Comparison of ENCODE assay signal across 8 cellular contexts in the genomic region with DNA sequence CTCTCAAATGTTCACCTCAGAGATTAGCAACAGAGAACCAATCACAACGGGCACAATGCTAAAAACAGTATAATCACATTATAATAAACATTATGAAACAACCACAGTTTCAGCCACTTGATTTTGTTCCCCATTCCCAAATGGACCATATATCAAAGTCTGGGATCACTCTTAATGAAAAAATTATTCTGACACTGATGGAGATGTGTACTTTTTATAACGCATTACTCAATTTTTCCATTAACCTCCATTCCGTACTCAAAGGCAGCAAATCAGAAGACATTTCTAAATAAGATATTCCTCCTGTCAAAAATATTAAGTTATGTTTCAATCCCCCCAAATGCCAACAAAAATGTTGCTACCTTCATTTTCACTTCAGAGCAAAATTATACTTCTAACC. TPM values are rescaled to one million over a fixed set of nuclear protein-coding genes. Genes with fewer than 3 reads are reported as not detected.
DNase-seq lines count a peak whose midpoint lies in the region; ATAC-seq and TF ChIP-seq lines count a peak whose summit lies in the region.

No MANE protein-coding gene starts in this region.

- no peak for ATAC-seq in CD4-positive, CD25-positive, alpha-beta regulatory T cell (ENCODE audit: low read depth in 2 of 2)
- ATAC-seq in central memory CD8-positive, alpha-beta T cell (replicated peaks; ENCODE audit: extremely low read depth, poor library complexity, severe bottlenecking): no peak
- ATAC-seq in natural killer cell (no peak), GM21360 (IDR thresholded peaks at IDR 0.05; ENCODE audit: unreplicated experiment) (no peak), GM21786 (IDR thresholded peaks at IDR 0.05; ENCODE audit: unreplicated experiment) (no peak), HG02678 (IDR thresholded peaks at IDR 0.05; ENCODE audit: unreplicated experiment) (no peak)

- no peak for DNase-seq in CD4-positive, CD25-positive, alpha-beta regulatory T cell
- DNase-seq in central memory CD8-positive, alpha-beta T cell (ENCODE audit: low spot score in 2 of 2): no peak
- DNase-seq in natural killer cell (no peak), NCI-H2171 treated with DMSO at 0.1 percent for 48 hours (lab: John Stamatoyannopoulos, UW) (no peak)

- H2AFZ ChIP-seq in Loucy (ENCODE audit: low read length): no peak overlapping the region

- H3K9me3 ChIP-seq in CD4-positive, CD25-positive, alpha-beta regulatory T cell (ENCODE audit: control insufficient read depth in 2 of 2, low read length in 2 of 2): no peaks in the 10 kb centered on the region
- no peaks in the 10 kb centered on the region for H3K9me3 ChIP-seq in Loucy (ENCODE audit: insufficient read depth, low read depth, low read length)

- peak overlapping the region; percentile 95 to 97 (median 96) for H3K4me3 Mint-ChIP-seq in CD4-positive, CD25-positive, alpha-beta regulatory T cell
- peak overlapping the region; percentile 85 for H3K4me3 Mint-ChIP-seq in central memory CD8-positive, alpha-beta T cell
- H3K4me3 Mint-ChIP-seq in natural killer cell: peak overlapping the region; percentile 96

- H3K9me3 Mint-ChIP-seq in CD4-positive, CD25-positive, alpha-beta regulatory T cell: no peaks in the 10 kb centered on the region
- H3K9me3 Mint-ChIP-seq in central memory CD8-positive, alpha-beta T cell: no peaks in the 10 kb centered on the region
- no peaks in the 10 kb centered on the region for H3K9me3 Mint-ChIP-seq in natural killer cell

- peak overlapping the region; percentile 98 for H3K9ac ChIP-seq in Loucy (ENCODE audit: low read depth, low read length, poor library complexity, severe bottlenecking)

- TF ChIP-seq CTCF in Loucy (conservative IDR thresholded peaks at IDR 0.05; ENCODE audit: low read length) (no peak), natural killer cell (IDR thresholded peaks at IDR 0.05) (no peak)

- no peaks in the 10 kb centered on the region for H3K36me3 ChIP-seq in CD4-positive, CD25-positive, alpha-beta regulatory T cell (ENCODE audit: control insufficient read depth, insufficient read depth, low read length)
- no peaks in the 10 kb centered on the region for H3K36me3 ChIP-seq in Loucy (ENCODE audit: insufficient read depth, low read length)

- peak overlapping the region; percentile 100 for H3K27ac ChIP-seq in CD4-positive, CD25-positive, alpha-beta regulatory T cell (ENCODE audit: insufficient read depth, low read length, poor library complexity, severe bottlenecking)

- H3K36me3 Mint-ChIP-seq in CD4-positive, CD25-positive, alpha-beta regulatory T cell: peaks cover 13% of the 10 kb centered on the region
- H3K36me3 Mint-ChIP-seq in central memory CD8-positive, alpha-beta T cell (ENCODE audit: insufficient read depth): peaks cover 33% of the 10 kb centered on the region
- no peaks in the 10 kb centered on the region for H3K36me3 Mint-ChIP-seq in natural killer cell

- peak overlapping the region; percentile 98 for H3K4me2 ChIP-seq in Loucy (ENCODE audit: low read depth, low read length, poor library complexity, severe bottlenecking)

- H3K27me3 ChIP-seq in CD4-positive, CD25-positive, alpha-beta regulatory T cell (ENCODE audit: control insufficient read depth, insufficient read depth, low read length): no peaks in the 10 kb centered on the region
- H3K27me3 ChIP-seq in Loucy (ENCODE audit: insufficient read depth, low read length, poor library complexity, severe bottlenecking): no peaks in the 10 kb centered on the region

- intact Hi-C loops in natural killer cell (cut with micrococcal nuclease): loop anchor here (5.0 kb wide), 1 partner anchor 35 kb away; a partner anchor contains a TSS

- H4K20me1 ChIP-seq in Loucy (ENCODE audit: insufficient read depth, low read length, poor library complexity, severe bottlenecking): peaks cover 76% of the 10 kb centered on the region

- H3K27me3 Mint-ChIP-seq in CD4-positive, CD25-positive, alpha-beta regulatory T cell: no peaks in the 10 kb centered on the region
- H3K27me3 Mint-ChIP-seq in central memory CD8-positive, alpha-beta T cell: no peaks in the 10 kb centered on the region
- H3K27me3 Mint-ChIP-seq in natural killer cell (ENCODE audit: low read depth in 2 of 2): no peaks in the 10 kb centered on the region

- peaks cover 37 to 72% (median 60%) of the 10 kb centered on the region in 4 donors for H3K4me1 Mint-ChIP-seq in CD4-positive, CD25-positive, alpha-beta regulatory T cell
- peaks cover 72% of the 10 kb centered on the region for H3K4me1 Mint-ChIP-seq in central memory CD8-positive, alpha-beta T cell
- peaks cover 69 to 73% of the 10 kb centered on the region in 2 donors for H3K4me1 Mint-ChIP-seq in natural killer cell

- H3K9me2 ChIP-seq in Loucy (replicated peaks; ENCODE audit: low read depth, low read length): no peaks in the 10 kb centered on the region

- peak overlapping the region; percentile 79 to 99 (median 98) for H3K27ac Mint-ChIP-seq in CD4-positive, CD25-positive, alpha-beta regulatory T cell
- peak overlapping the region; percentile 99 for H3K27ac Mint-ChIP-seq in central memory CD8-positive, alpha-beta T cell (ENCODE audit: low read depth)
- H3K27ac Mint-ChIP-seq in natural killer cell: peak overlapping the region in 1 of 2 donors; percentile 100

- no peaks in the 10 kb centered on the region for H3F3A ChIP-seq in Loucy (ENCODE audit: low read depth)

- H3K4me3 ChIP-seq in CD4-positive, CD25-positive, alpha-beta regulatory T cell (ENCODE audit: low read depth, low read length): peak overlapping the region; percentile 90
- H3K4me3 ChIP-seq in Loucy (ENCODE audit: low read length, poor library complexity, severe bottlenecking): peak overlapping the region; percentile 98

- H3K79me2 ChIP-seq in Loucy (ENCODE audit: insufficient read depth, low read length): peaks cover 80% of the 10 kb centered on the region

- peaks cover 83% of the 10 kb centered on the region for H3K4me1 ChIP-seq in CD4-positive, CD25-positive, alpha-beta regulatory T cell (ENCODE audit: control insufficient read depth, insufficient read depth, low read length, poor library complexity, severe bottlenecking)
- peaks cover 47% of the 10 kb centered on the region for H3K4me1 ChIP-seq in Loucy (ENCODE audit: insufficient read depth, low read length, poor library complexity, severe bottlenecking)

RNA-seq across cellular contexts. Expression of a gene that starts 2.8 kb away (rescaled TPM):
- total RNA-seq in CD4-positive, CD25-positive, alpha-beta regulatory T cell: 246 TPM
- polyA plus RNA-seq in CD4-positive, CD25-positive, alpha-beta regulatory T cell: 100 to 1,000 TPM; 175 to 398 (median 338) TPM
- total RNA-seq in natural killer cell: 100 to 1,000 TPM; 298 to 342 (median 334) TPM

RNA-seq across cellular contexts. Expression of a gene that starts 2.8 kb away (rescaled TPM):
- 128 TPM for total RNA-seq in CD4-positive, CD25-positive, alpha-beta regulatory T cell
- polyA plus RNA-seq in CD4-positive, CD25-positive, alpha-beta regulatory T cell: 10 to 100 TPM; 46.6 to 58.0 (median 53.3) TPM
- 100 to 1,000 TPM in 1 of 3 donors, 10 to 100 TPM in 2; 80.9 to 112 (median 89.4) TPM for total RNA-seq in natural killer cell

RNA-seq across cellular contexts. Expression of a gene that starts 37.2 kb away (rescaled TPM):
- 21.2 TPM for total RNA-seq in CD4-positive, CD25-positive, alpha-beta regulatory T cell
- polyA plus RNA-seq in CD4-positive, CD25-positive, alpha-beta regulatory T cell: 10 to 100 TPM; 22.3 to 32.6 (median 25.4) TPM
- total RNA-seq in natural killer cell: 10 to 100 TPM; 11.3 to 20.8 (median 16.0) TPM

RNA-seq across cellular contexts. Expression of a gene that starts 37.3 kb away (rescaled TPM):
- 48.8 TPM for total RNA-seq in CD4-positive, CD25-positive, alpha-beta regulatory T cell
- polyA plus RNA-seq in CD4-positive, CD25-positive, alpha-beta regulatory T cell: 100 to 1,000 TPM; 295 to 378 (median 363) TPM
- total RNA-seq in natural killer cell: 10 to 100 TPM; 38.3 to 49.7 (median 40.5) TPM

RNA-seq across cellular contexts. Expression of a gene that starts 46.3 kb away (rescaled TPM):
- total RNA-seq in CD4-positive, CD25-positive, alpha-beta regulatory T cell: 21.8 TPM
- polyA plus RNA-seq in CD4-positive, CD25-positive, alpha-beta regulatory T cell: 1 to 10 TPM in 1 of 4 donors, under 1 TPM in 3; 0.11 to 1.2 (median 0.34) TPM
- 10 to 100 TPM; 11.2 to 16.2 (median 11.9) TPM for total RNA-seq in natural killer cell
